In the genomic region with DNA sequence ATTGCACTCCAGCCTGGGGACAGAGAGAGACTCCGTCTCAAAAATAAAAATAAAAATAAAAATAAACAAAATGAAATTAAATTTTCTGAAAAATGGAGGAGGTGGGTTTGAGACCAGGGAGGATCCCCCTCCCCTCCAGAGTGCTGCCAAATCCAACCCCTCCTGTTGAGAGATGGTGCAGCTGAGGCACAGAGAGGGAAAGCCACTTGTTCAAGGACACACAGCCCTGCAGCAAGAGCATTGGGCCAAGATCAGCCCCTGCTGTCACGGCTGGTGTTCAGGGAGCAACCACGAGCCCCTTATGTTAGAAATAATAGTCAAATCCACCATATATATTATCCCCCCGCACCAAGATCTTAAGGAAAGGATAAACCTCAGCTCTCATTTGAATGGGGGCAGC, we compare ENCODE assay signal across 16 cellular contexts. TPM values are rescaled to one million over a fixed set of nuclear protein-coding genes. Genes with fewer than 3 reads are reported as not detected.
DNase-seq lines count a peak whose midpoint lies in the region; ATAC-seq and TF ChIP-seq lines count a peak whose summit lies in the region.
"Had no signal": no experiment of that assay in that cellular context is flagged by ENCODE, and none has a peak within 500 bp of the region (broad histone marks: within the 10 kb centered on the region; RNA-seq: fewer than 3 reads in every experiment).

No MANE protein-coding gene starts in this region.

- peak overlapping the region; percentile 74 for H3K9ac ChIP-seq in skeletal muscle satellite cell (ENCODE audit: low read depth, low read length)

- no peaks in the 10 kb centered on the region for H3K36me3 Mint-ChIP-seq in CD14-positive monocyte

- WGBS in heart left ventricle, 4 donors, result 64 to 77% (median 69%) methylated on average over 4 of the region's 4 CpGs

- peak overlapping the region in 7 of 12 donors; percentile 23 to 98 (median 93) for H3K27ac ChIP-seq in heart left ventricle
- H3K27ac ChIP-seq in SJCRH30, result peak overlapping the region; percentile 91
- H3K27ac ChIP-seq in right atrium auricular region, result peak overlapping the region; percentile 88 to 94
- H3K27ac ChIP-seq: C4-2B, RWPE1, SJSA1 had no signal

- no peaks in the 10 kb centered on the region for H3K9me3 Mint-ChIP-seq in CD14-positive monocyte

- DNase-seq in heart left ventricle (no peak), Right ventricle myocardium superior (no peak), SJCRH30 (no peak), right atrium auricular region (ENCODE audit: low spot score) (no peak), CD14-positive monocyte (ENCODE audit: low spot score) (no peak)
- DNase-seq: AML-193, DMS79, NCI-H1105 treated with DMSO at 0.1 percent for 48 hours, NCI-H1694 treated with DMSO at 0.1 percent for 48 hours, NCI-H524 treated with DMSO at 0.1 percent for 48 hours, PC-9 had no signal

- TF ChIP-seq POLR2A in heart left ventricle (IDR thresholded peaks at IDR 0.05), result no peak

- no peak overlapping the region for H3K4me3 Mint-ChIP-seq in CD14-positive monocyte

- H3K36me3 ChIP-seq in heart left ventricle (no peaks in the 10 kb centered on the region), SJCRH30 (peaks cover 26% of the 10 kb centered on the region), right atrium auricular region (no peaks in the 10 kb centered on the region), skeletal muscle satellite cell (ENCODE audit: insufficient read depth, low read length) (no peaks in the 10 kb centered on the region)
- H3K36me3 ChIP-seq: SJSA1 had no signal

- peaks cover 3 to 16% (median 6%) of the 10 kb centered on the region in 3 donors for H3K27me3 Mint-ChIP-seq in CD14-positive monocyte (ENCODE audit: low read depth in 3 of 3)

- intact Hi-C loops in heart left ventricle (cut with DNase I) (loop anchor here in 1 of 10 donors (10.0 kb wide), 1 partner anchor 80 kb away; no protein-coding TSS in a partner anchor), Right ventricle myocardium superior (cut with DNase I) (no loop called here), CD14-positive monocyte (cut with micrococcal nuclease) (loop anchor here in 1 of 2 donors (10.0 kb wide), 1 partner anchor 60 kb away; no protein-coding TSS in a partner anchor)

- ATAC-seq in heart left ventricle, result no peak
- ATAC-seq in Right ventricle myocardium superior (ENCODE audit: poor library complexity), result no peak
- no peak for ATAC-seq in GM18870 (IDR thresholded peaks at IDR 0.05; ENCODE audit: unreplicated experiment)

- peak overlapping the region; percentile 73 for H3K4me2 ChIP-seq in skeletal muscle satellite cell (ENCODE audit: low read length)
- H3K4me2 ChIP-seq: PC-9 had no signal

- TF ChIP-seq CTCF in heart left ventricle (IDR thresholded peaks at IDR 0.05) (no peak), right atrium auricular region (IDR thresholded peaks at IDR 0.05) (no peak), CD14-positive monocyte (IDR thresholded peaks at IDR 0.05) (no peak)

- no peak overlapping the region for H3K27ac Mint-ChIP-seq in CD14-positive monocyte

- H3K4me1 Mint-ChIP-seq in CD14-positive monocyte, result no peaks in the 10 kb centered on the region

- H3K9me3 ChIP-seq in heart left ventricle, result no peaks in the 10 kb centered on the region
- H3K9me3 ChIP-seq in SJCRH30 (replicated peaks), result no peaks in the 10 kb centered on the region
- no peaks in the 10 kb centered on the region for H3K9me3 ChIP-seq in right atrium auricular region
- no peaks in the 10 kb centered on the region for H3K9me3 ChIP-seq in skeletal muscle satellite cell (replicated peaks; ENCODE audit: low read length)
- H3K9me3 ChIP-seq: SJSA1 had no signal

- H3K4me1 ChIP-seq in heart left ventricle, result peaks cover 0 to 48% (median 20%) of the 10 kb centered on the region in 12 donors
- H3K4me1 ChIP-seq in SJCRH30, result peaks cover 55% of the 10 kb centered on the region
- H3K4me1 ChIP-seq in right atrium auricular region, result peaks cover 0 to 39% of the 10 kb centered on the region in 2 donors
- H3K4me1 ChIP-seq in skeletal muscle satellite cell (ENCODE audit: control insufficient read depth, insufficient read depth, low read length), result peaks cover 67% of the 10 kb centered on the region

- H3K27me3 ChIP-seq in heart left ventricle (no peaks in the 10 kb centered on the region), SJCRH30 (no peaks in the 10 kb centered on the region), right atrium auricular region (no peaks in the 10 kb centered on the region), skeletal muscle satellite cell (ENCODE audit: control insufficient read depth, insufficient read depth, low read length) (no peaks in the 10 kb centered on the region)
- H3K27me3 ChIP-seq: SJSA1 had no signal

- peak overlapping the region in 8 of 12 donors; percentile 3 to 70 (median 58) for H3K4me3 ChIP-seq in heart left ventricle
- peak overlapping the region; percentile 34 for H3K4me3 ChIP-seq in SJCRH30
- H3K4me3 ChIP-seq in right atrium auricular region, result peak overlapping the region; percentile 52 to 65
- H3K4me3 ChIP-seq in skeletal muscle satellite cell (ENCODE audit: low read length), result peak overlapping the region; percentile 20
- H3K4me3 ChIP-seq: PC-9, SJSA1 had no signal

RNA-seq across cellular contexts. Expression of a gene that starts 2.7 kb away (rescaled TPM):
- total RNA-seq in heart left ventricle, result 100 to 1,000 TPM; 156 to 301 (median 193) TPM
- 100 to 1,000 TPM; 140 to 216 TPM for polyA plus RNA-seq in heart left ventricle
- 114 TPM for total RNA-seq in Right ventricle myocardium superior
- 32.4 and 40.6 TPM in 2 replicates for total RNA-seq in SJCRH30 (2014; rRNA removed; shearing (Covaris generic))
- total RNA-seq in right atrium auricular region, result 100 to 1,000 TPM; 119 to 247 TPM
- total RNA-seq in skeletal muscle satellite cell (2012; rRNA removed), result 0.25 and 2.8 TPM in 2 replicates
- not detected for polyA plus RNA-seq in CD14-positive monocyte
- total RNA-seq: PC-9 had no signal
